Comparison of ENCODE assay signal across 8 cellular contexts in the genomic region with DNA sequence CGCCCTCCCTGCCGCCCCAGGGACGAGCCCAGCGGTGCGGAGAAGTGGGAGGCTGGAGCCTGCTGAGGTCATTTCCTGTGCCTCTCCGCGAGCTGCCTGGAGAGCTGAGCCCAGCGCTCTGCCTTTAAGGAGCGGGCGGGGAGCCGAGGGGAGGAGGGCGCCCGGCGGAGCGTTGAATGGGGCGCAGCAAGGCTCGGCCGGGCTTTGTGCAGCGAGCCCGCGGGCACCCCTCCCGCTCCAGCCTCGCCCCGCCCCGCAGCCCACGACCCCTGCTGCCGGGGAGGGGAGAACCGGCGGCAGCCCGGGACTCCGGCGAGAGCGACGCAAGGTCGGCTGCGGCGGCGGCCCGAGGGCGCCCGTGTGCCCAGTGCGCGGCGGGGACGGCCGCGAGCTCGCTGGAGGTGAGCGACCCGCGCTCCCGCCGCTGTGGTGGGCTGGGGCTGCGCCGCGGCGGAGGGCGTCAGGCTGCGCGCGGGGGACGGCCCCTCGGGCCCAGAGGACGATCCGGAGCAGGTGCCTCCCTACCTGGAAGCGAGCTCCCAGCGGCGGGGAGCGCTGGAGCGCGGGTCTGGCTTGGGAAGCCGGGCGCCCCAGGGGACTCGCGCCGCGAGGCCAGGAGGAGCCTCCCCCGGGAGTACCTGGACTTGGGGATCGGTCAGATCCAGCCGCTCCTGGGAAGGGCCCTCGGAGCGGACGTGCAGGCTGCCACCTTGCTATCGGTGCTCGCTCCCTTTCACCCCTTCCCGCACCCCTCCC. TPM values are rescaled to one million over a fixed set of nuclear protein-coding genes. Genes with fewer than 3 reads are reported as not detected.
DNase-seq lines count a peak whose midpoint lies in the region; ATAC-seq and TF ChIP-seq lines count a peak whose summit lies in the region.

A gene (plus strand): TSS at position 293 of the 756 bp plus-strand sequence. CDS start 8,578 bp downstream, outside the sequence.

- H3K4me2 ChIP-seq in parathyroid adenoma (ENCODE audit: low read length): peak within 1 kb of the TSS; percentile 79

- H3K36me3 ChIP-seq in SK-N-MC (ENCODE audit: insufficient read depth, low read length) (no peaks in the 10 kb centered on the region), adrenal gland (replicated peaks in 1 of 2) (no peaks in the 10 kb centered on the region), heart right ventricle (no peaks in the 10 kb centered on the region), parathyroid adenoma (ENCODE audit: control insufficient read depth, insufficient read depth, low read length) (no peaks in the 10 kb centered on the region), vagina (no peaks in the 10 kb centered on the region)

- TF ChIP-seq CTCF in adrenal gland (IDR thresholded peaks at IDR 0.05) (no peak), heart right ventricle (IDR thresholded peaks at IDR 0.05) (no peak), parathyroid adenoma (IDR thresholded peaks at IDR 0.05) (no peak), vagina (IDR thresholded peaks at IDR 0.05) (no peak)

- H3K27ac ChIP-seq in SK-N-MC (no peak within 1 kb of the TSS), adrenal gland (peak within 1 kb of the TSS; percentile 36 to 85 (median 83)), heart right ventricle (peak within 1 kb of the TSS in 8 of 10 donors; percentile 16 to 69 (median 58)), parathyroid adenoma (peak within 1 kb of the TSS; percentile 89), vagina (peak within 1 kb of the TSS; percentile 52)

- H3K4me1 ChIP-seq in adrenal gland (replicated peaks in 1 of 2) (peaks cover 0 to 12% of the 10 kb centered on the region in 2 donors), heart right ventricle (peaks cover 0 to 14% (median 11%) of the 10 kb centered on the region in 9 donors), parathyroid adenoma (peaks cover 3% of the 10 kb centered on the region), vagina (peaks cover 6% of the 10 kb centered on the region)

- H3K9ac ChIP-seq in SK-N-MC (ENCODE audit: insufficient read length) (peak within 1 kb of the TSS; percentile 71), parathyroid adenoma (peak within 1 kb of the TSS; percentile 71)

- ATAC-seq in GM18868 (IDR thresholded peaks at IDR 0.05; ENCODE audit: unreplicated experiment): peak; percentile 70
- ATAC-seq in heart right ventricle: peak; percentile 94 to 98 (median 97)

- peak; percentile 44 for DNase-seq in A172 (ENCODE audit: low spot score)
- DNase-seq in Kasumi-1 (lab: John Stamatoyannopoulos, UW): peak; percentile 50 to 53
- no peak for DNase-seq in SK-N-MC (ENCODE audit: low read depth, low spot score)
- peak; percentile 84 to 91 (median 87) for DNase-seq in adrenal gland
- peak; percentile 73 to 79 for DNase-seq in heart right ventricle
- no peak for DNase-seq in vagina (ENCODE audit: extremely low spot score in 2 of 2)

- H3K9me3 ChIP-seq in SK-N-MC (ENCODE audit: low read depth, low read length) (no peaks in the 10 kb centered on the region), adrenal gland (replicated peaks in 1 of 3) (no peaks in the 10 kb centered on the region), heart right ventricle (no peaks in the 10 kb centered on the region), parathyroid adenoma (ENCODE audit: control insufficient read depth, low read length) (no peaks in the 10 kb centered on the region), vagina (no peaks in the 10 kb centered on the region)

- H3K79me2 ChIP-seq in parathyroid adenoma: peaks cover 22% of the 10 kb centered on the region

- H3K27me3 ChIP-seq in adrenal gland: no peaks in the 10 kb centered on the region
- H3K27me3 ChIP-seq in heart right ventricle: peaks cover 0 to 39% (median 0%) of the 10 kb centered on the region in 7 donors
- H3K27me3 ChIP-seq in parathyroid adenoma (ENCODE audit: control insufficient read depth, insufficient read depth, low read length): no peaks in the 10 kb centered on the region
- no peaks in the 10 kb centered on the region for H3K27me3 ChIP-seq in vagina

- TF ChIP-seq POLR2A in adrenal gland (IDR thresholded peaks at IDR 0.05): peak; percentile 28 to 90
- no peak for TF ChIP-seq POLR2A in vagina (IDR thresholded peaks at IDR 0.05)

- peak within 1 kb of the TSS; percentile 93 for H2AFZ ChIP-seq in parathyroid adenoma

- H3K4me3 ChIP-seq in SK-N-MC (peak within 1 kb of the TSS; percentile 84), adrenal gland (peak within 1 kb of the TSS; percentile 29 to 73 (median 39)), heart right ventricle (peak within 1 kb of the TSS; percentile 23 to 76 (median 66)), parathyroid adenoma (ENCODE audit: low read depth, low read length) (peak within 1 kb of the TSS; percentile 56), vagina (peak within 1 kb of the TSS; percentile 59 to 75)

- intact Hi-C loops in adrenal gland (cut with DNase I) (no loop called here), heart right ventricle (cut with DNase I) (no loop called here), vagina (cut with DNase I) (no loop called here)

- WGBS in adrenal gland, 4 donors: 0 to 1% (median 0%) methylated on average over 10 to 86 of the region's 86 CpGs
- WGBS in heart right ventricle, 2 donors: 0 to 1% methylated on average over 53 to 86 of the region's 86 CpGs

RNA-seq across cellular contexts. Expression of the gene that starts here (rescaled TPM):
- total RNA-seq in A172 (2014; rRNA removed; shearing (Covaris generic)): 1.3 and 5.0 TPM in 2 replicates
- total RNA-seq in adrenal gland (10 to 100 TPM in 7 of 8 donors, 1 to 10 TPM in 1; 8.3 to 30.6 (median 18.6) TPM), heart right ventricle (1 to 10 TPM; 1.7 to 7.8 (median 3.7) TPM), vagina (2.5 TPM)
- polyA plus RNA-seq in adrenal gland (10 to 100 TPM; 19.3 to 50.4 (median 28.0) TPM), heart right ventricle (10 to 100 TPM in 1 of 2 donors, 1 to 10 TPM in 1; 2.3 to 14.8 TPM)

Comparison
In these comparisons a context has a peak if more than half of its experiments do, and no peak if none do; other contexts are left out.
1. DNase-seq: peak in A172 (single experiment), Kasumi-1 (2 of 2), adrenal gland (7 of 7) and heart right ventricle (2 of 2); none in SK-N-MC (single experiment) and vagina (0 of 2).
2. POLR2A ChIP-seq: peak in adrenal gland (2 of 2); none in vagina (0 of 2).
3. Peak in every context shown above with its lines, with median percentiles within 50 percentile points of each other: H3K4me3 ChIP-seq.